In genomic region chr17:71667661-71668060, GRCh38 we compare ENCODE assay signal across 1 cellular context.
TF ChIP-seq lines count a peak whose summit lies in the region.

No MANE protein-coding gene starts in this region.

TF ChIP-seq in neural cell, 6 proteins besides CTCF, POLR2A, EP300 and RAD21 (continued from another document):
- no peak for TF ChIP-seq REST (IDR thresholded peaks at IDR 0.05; ENCODE audit: borderline replicate concordance)
